Comparison of ENCODE assay signal across 8 cellular contexts in genomic region chr4:2843909-2844584, GRCh38. TPM values are rescaled to one million over a fixed set of nuclear protein-coding genes. Genes with fewer than 3 reads are reported as not detected.
DNase-seq lines count a peak whose midpoint lies in the region; ATAC-seq and TF ChIP-seq lines count a peak whose summit lies in the region.

No MANE protein-coding gene starts in this region.

- no peaks in the 10 kb centered on the region for H3K36me3 ChIP-seq in HUES64 (ENCODE audit: insufficient read depth, low read length)
- H3K36me3 ChIP-seq in psoas muscle (ENCODE audit: insufficient read depth in 1 of 2, low read depth in 1 of 2), result no peaks in the 10 kb centered on the region

- CTCF ChIA-PET in AG04450 (lab: Charles Lee), result no interaction called here

- H3K4me3 ChIP-seq in AG04450 (ENCODE audit: low read depth, low read length), result peak overlapping the region; percentile 83
- H3K4me3 ChIP-seq in HUES64 (ENCODE audit: low read length), result peak overlapping the region; percentile 91
- H3K4me3 ChIP-seq in psoas muscle, result peak overlapping the region; percentile 81

- ATAC-seq in GM19372 (IDR thresholded peaks at IDR 0.05; ENCODE audit: low read depth, unreplicated experiment) (peak; percentile 26), left ventricle myocardium superior (no peak), psoas muscle (peak in 3 of 4 donors; percentile 15 to 20 (median 17))

- POLR2A ChIA-PET in AG04450 (lab: Yijun Ruan, JAX), result no interaction called here

- peaks cover 6% of the 10 kb centered on the region; the same call in 1 of the 2 replicates for H3K4me1 ChIP-seq in HUES64 (ENCODE audit: insufficient read depth, low read length)
- peaks cover 48% of the 10 kb centered on the region for H3K4me1 ChIP-seq in psoas muscle

- H3K27me3 ChIP-seq in AG04450 (ENCODE audit: control insufficient read depth, insufficient read depth, low read length) (no peaks in the 10 kb centered on the region), HUES64 (ENCODE audit: insufficient read depth, low read length) (no peaks in the 10 kb centered on the region), psoas muscle (ENCODE audit: insufficient read depth in 3 of 3, low read length in 2 of 3) (no peaks in the 10 kb centered on the region)

- H3K4me3 Mint-ChIP-seq in activated T-helper 2 cell treated with anti-CD3 and anti-CD28 coated beads, Interferon-gamma antibody, Interleukin-2, Interleukin-4, amounts not matched to agents 10 μg/mL and 5 μg/mL and 100 μg/mL, durations not matched to agents 14 hours and 24 hours and 36 hours (ENCODE audit: low read depth), result peak overlapping the region; percentile 89

- no peaks in the 10 kb centered on the region for H3K27me3 Mint-ChIP-seq in activated T-helper 2 cell treated with anti-CD3 and anti-CD28 coated beads, Interferon-gamma antibody, Interleukin-2, Interleukin-4, amounts not matched to agents 10 μg/mL and 5 μg/mL and 100 μg/mL, durations not matched to agents 14 hours and 24 hours and 36 hours (ENCODE audit: low read depth)

- peaks cover 37% of the 10 kb centered on the region for H3K36me3 Mint-ChIP-seq in activated T-helper 2 cell treated with anti-CD3 and anti-CD28 coated beads, Interferon-gamma antibody, Interleukin-2, Interleukin-4, amounts not matched to agents 10 μg/mL and 5 μg/mL and 100 μg/mL, durations not matched to agents 14 hours and 24 hours and 36 hours (ENCODE audit: low read depth)

- H3K9ac ChIP-seq in HUES64 (ENCODE audit: low read depth, low read length), result peak overlapping the region; percentile 75

- no peaks in the 10 kb centered on the region; the same call in 1 of the 2 replicates for H3K9me3 ChIP-seq in AG04450 (ENCODE audit: control insufficient read depth, insufficient read depth, low read length)
- peaks cover 5% of the 10 kb centered on the region for H3K9me3 ChIP-seq in HUES64 (ENCODE audit: insufficient read depth, low read depth, low read length)
- no peaks in the 10 kb centered on the region for H3K9me3 ChIP-seq in psoas muscle

- DNase-seq in AG04450 (ENCODE audit: low read depth, low spot score) (no peak), left ventricle myocardium superior (peak; percentile 74), psoas muscle (peak; percentile 48 to 81), SHP77 (lab: John Stamatoyannopoulos, UW) (no peak), COR-L47 (lab: John Stamatoyannopoulos, UW) (no peak)
- no peak for DNase-seq in activated T-helper 2 cell treated with anti-CD3 and anti-CD28 coated beads, Interferon-gamma antibody, Interleukin-2, Interleukin-4, amounts not matched to agents 10 μg/mL and 5 μg/mL and 100 μg/mL, durations not matched to agents 14 hours and 24 hours and 36 hours (ENCODE audit: low spot score)

- H3K4me1 Mint-ChIP-seq in activated T-helper 2 cell treated with anti-CD3 and anti-CD28 coated beads, Interferon-gamma antibody, Interleukin-2, Interleukin-4, amounts not matched to agents 10 μg/mL and 5 μg/mL and 100 μg/mL, durations not matched to agents 14 hours and 24 hours and 36 hours (ENCODE audit: low read depth), result peaks cover 36% of the 10 kb centered on the region

- intact Hi-C loops in activated T-helper 2 cell treated with anti-CD3 and anti-CD28 coated beads, Interferon-gamma antibody, Interleukin-2, Interleukin-4, amounts not matched to agents 10 μg/mL and 5 μg/mL and 100 μg/mL, durations not matched to agents 14 hours and 24 hours and 36 hours (cut with micrococcal nuclease), result loop anchor here (2.0 to 5.0 kb wide), 3 partner anchors 87 to 111 kb away; partner anchors contain the start of gene TNIP2
- intact Hi-C loops in left ventricle myocardium superior (cut with micrococcal nuclease), result no loop called here
- intact Hi-C loops in psoas muscle (cut with DNase I), result loop anchor here in 1 of 2 donors (5.0 kb wide), 2 partner anchors 82 to 88 kb away; no protein-coding TSS in a partner anchor

- H3K27ac ChIP-seq in AG04450 (ENCODE audit: low read depth, low read length), result no peak overlapping the region
- H3K27ac ChIP-seq in HUES64 (ENCODE audit: low read depth, low read length), result peak overlapping the region; percentile 52
- H3K27ac ChIP-seq in psoas muscle, result peak overlapping the region; percentile 89

- TF ChIP-seq CTCF in AG04450 (IDR thresholded peaks at IDR 0.05; ENCODE audit: low read depth, low read length) (no peak), psoas muscle (IDR thresholded peaks at IDR 0.05) (no peak)

- peak overlapping the region; percentile 82 for H3K27ac Mint-ChIP-seq in activated T-helper 2 cell treated with anti-CD3 and anti-CD28 coated beads, Interferon-gamma antibody, Interleukin-2, Interleukin-4, amounts not matched to agents 10 μg/mL and 5 μg/mL and 100 μg/mL, durations not matched to agents 14 hours and 24 hours and 36 hours

- H3K9me3 Mint-ChIP-seq in activated T-helper 2 cell treated with anti-CD3 and anti-CD28 coated beads, Interferon-gamma antibody, Interleukin-2, Interleukin-4, amounts not matched to agents 10 μg/mL and 5 μg/mL and 100 μg/mL, durations not matched to agents 14 hours and 24 hours and 36 hours, result peaks cover 8% of the 10 kb centered on the region

- under 1% methylated on average over 78 of the region's 78 CpGs for WGBS in HUES64
- 1% methylated on average over 33 to 76 of the region's 78 CpGs for WGBS in psoas muscle, 3 donors

RNA-seq across cellular contexts. Expression of gene ADD1, which starts 0.4 kb away (rescaled TPM):
- 149 and 170 TPM in 2 replicates for polyA plus RNA-seq in AG04450 (2011; rRNA removed)
- polyA minus RNA-seq in AG04450 (2011; rRNA and poly(A)+ RNA removed), result 95.8 and 112 TPM in 2 replicates
- polyA plus RNA-seq in HUES64 (2013, experiment 1 of 2), result 141 TPM
- polyA plus RNA-seq in HUES64 (2013, experiment 2 of 2), result 132 TPM
- total RNA-seq in activated T-helper 2 cell treated with anti-CD3 and anti-CD28 coated beads, Interferon-gamma antibody, Interleukin-2, Interleukin-4, amounts not matched to agents 10 μg/mL and 5 μg/mL and 100 μg/mL, durations not matched to agents 14 hours and 24 hours and 36 hours, result 240 and 242 TPM in 2 replicates
- total RNA-seq in left ventricle myocardium superior, result 228 TPM
- 100 to 1,000 TPM; 163 to 214 (median 187) TPM for total RNA-seq in psoas muscle
- polyA plus RNA-seq in psoas muscle, result 100 to 1,000 TPM; 124 to 224 (median 126) TPM

RNA-seq across cellular contexts. Expression of gene SH3BP2, which starts 51.2 kb away (rescaled TPM):
- 14.8 and 17.2 TPM in 2 replicates for polyA plus RNA-seq in AG04450 (2011; rRNA removed)
- polyA minus RNA-seq in AG04450 (2011; rRNA and poly(A)+ RNA removed), result 30.6 and 36.8 TPM in 2 replicates
- 11.2 TPM for polyA plus RNA-seq in HUES64 (2013, experiment 1 of 2)
- polyA plus RNA-seq in HUES64 (2013, experiment 2 of 2), result 14.6 TPM
- 64.3 and 72.7 TPM in 2 replicates for total RNA-seq in activated T-helper 2 cell treated with anti-CD3 and anti-CD28 coated beads, Interferon-gamma antibody, Interleukin-2, Interleukin-4, amounts not matched to agents 10 μg/mL and 5 μg/mL and 100 μg/mL, durations not matched to agents 14 hours and 24 hours and 36 hours
- total RNA-seq in left ventricle myocardium superior, result 25.6 TPM
- total RNA-seq in psoas muscle, result 10 to 100 TPM; 12.4 to 18.1 (median 13.9) TPM
- 10 to 100 TPM in 1 of 3 donors, 1 to 10 TPM in 2; 7.1 to 13.1 (median 8.0) TPM for polyA plus RNA-seq in psoas muscle

Comparison
In these comparisons a context has a peak if more than half of its experiments do, and no peak if none do; other contexts are left out.
1. DNase-seq: peak in left ventricle myocardium superior (single experiment) and psoas muscle (2 of 2); none in AG04450 (single experiment), activated T-helper 2 cell treated with anti-CD3 and anti-CD28 coated beads, Interferon-gamma antibody, Interleukin-2, Interleukin-4, amounts not matched to agents 10 μg/mL and 5 μg/mL and 100 μg/mL, durations not matched to agents 14 hours and 24 hours and 36 hours (single experiment), SHP77 (0 of 2) and COR-L47 (single experiment).
2. Peak in every context shown above with its lines, with median percentiles within 50 percentile points of each other: H3K4me3 ChIP-seq.